ENCODE assay signal across 8 cellular contexts in genomic region chr22:26479792-26480610, GRCh38. TPM values are rescaled to one million over a fixed set of nuclear protein-coding genes. Genes with fewer than 3 reads are reported as not detected.
A peak's percentile ranks its signal among the peaks of the same experiment; 100 is the strongest.
DNase-seq lines count a peak whose midpoint lies in the region; ATAC-seq and TF ChIP-seq lines count a peak whose summit lies in the region.

No MANE protein-coding gene starts in this region.

- intact Hi-C loops in CD4-positive, alpha-beta memory T cell (cut with micrococcal nuclease): no loop called here
- intact Hi-C loops in activated T-helper 2 cell treated with anti-CD3 and anti-CD28 coated beads, Interferon-gamma antibody, Interleukin-2, Interleukin-4, amounts not matched to agents 10 μg/mL and 5 μg/mL and 100 μg/mL, durations not matched to agents 14 hours and 24 hours and 36 hours (cut with micrococcal nuclease): loop anchor here (5.0 kb wide), 1 partner anchor 192 kb away; no protein-coding TSS in a partner anchor

- no peaks in the 10 kb centered on the region for H3K27me3 Mint-ChIP-seq in CD4-positive, alpha-beta memory T cell
- no peaks in the 10 kb centered on the region for H3K27me3 Mint-ChIP-seq in activated T-helper 2 cell treated with anti-CD3 and anti-CD28 coated beads, Interferon-gamma antibody, Interleukin-2, Interleukin-4, amounts not matched to agents 10 μg/mL and 5 μg/mL and 100 μg/mL, durations not matched to agents 14 hours and 24 hours and 36 hours (ENCODE audit: low read depth)

- no peak overlapping the region for H3K23ac ChIP-seq in mesenchymal stem cell (ENCODE audit: low read length in 2 of 2)

- in situ Hi-C loops in KBM-7 (cut with MboI; ENCODE audit: low pct_unique_long_range_greater_than_20kb, low sequenced_read_pairs) (no loop called here), brain microvascular endothelial cell (cut with HindIII; ENCODE audit: low pct_ligation_motif_present, low sequenced_read_pairs) (no loop called here)

- H3K4me1 ChIP-seq in CD4-positive, alpha-beta memory T cell (ENCODE audit: insufficient read depth, low read length): peaks cover 58% of the 10 kb centered on the region
- H3K4me1 ChIP-seq in mesenchymal stem cell (ENCODE audit: control insufficient read depth, insufficient read depth, low read depth, low read length): peaks cover 11% of the 10 kb centered on the region

- no peak for DNase-seq in CD4-positive, alpha-beta memory T cell
- DNase-seq in KBM-7 (peak; percentile 77), mesenchymal stem cell (no peak), NCI-H446 treated with DMSO at 0.1 percent for 48 hours (lab: John Stamatoyannopoulos, UW) (no peak), epidermal melanocyte (ENCODE audit: insufficient read length, low spot score) (no peak), brain microvascular endothelial cell (no peak)
- DNase-seq in activated T-helper 2 cell treated with anti-CD3 and anti-CD28 coated beads, Interferon-gamma antibody, Interleukin-2, Interleukin-4, amounts not matched to agents 10 μg/mL and 5 μg/mL and 100 μg/mL, durations not matched to agents 14 hours and 24 hours and 36 hours (ENCODE audit: low spot score): no peak

- CTCF ChIA-PET in CD4-positive, alpha-beta memory T cell (lab: Charles Lee; ENCODE audit: partially characterized antibody): interaction anchor here (0.9 to 2.1 kb wide), 5 partner anchors 20 to 186 kb away, joined by 3 to 7 read pairs (median 4); partner anchors contain the start of gene TFIP11

- TF ChIP-seq CTCF in brain microvascular endothelial cell (IDR thresholded peaks at IDR 0.05; ENCODE audit: low read depth, low read length, missing control alignments): no peak

- no peak overlapping the region for H3K18ac ChIP-seq in mesenchymal stem cell (ENCODE audit: low read depth in 1 of 2, low read length in 2 of 2)

- H2BK12ac ChIP-seq in mesenchymal stem cell (ENCODE audit: low read length in 2 of 2): no peak overlapping the region

- peak overlapping the region; percentile 71 to 90 (median 78) for H3K4me3 Mint-ChIP-seq in CD4-positive, alpha-beta memory T cell
- H3K4me3 Mint-ChIP-seq in activated T-helper 2 cell treated with anti-CD3 and anti-CD28 coated beads, Interferon-gamma antibody, Interleukin-2, Interleukin-4, amounts not matched to agents 10 μg/mL and 5 μg/mL and 100 μg/mL, durations not matched to agents 14 hours and 24 hours and 36 hours (ENCODE audit: low read depth): peak overlapping the region; percentile 77

- peaks cover 13% of the 10 kb centered on the region for H3K36me3 ChIP-seq in CD4-positive, alpha-beta memory T cell (ENCODE audit: insufficient read depth, low read length)
- H3K36me3 ChIP-seq in mesenchymal stem cell (ENCODE audit: control insufficient read depth in 1 of 2, insufficient read depth in 2 of 2, low read depth in 1 of 2, low read length in 2 of 2): peaks cover 3 to 55% of the 10 kb centered on the region in 2 experiments
- H3K36me3 ChIP-seq in brain microvascular endothelial cell (replicated peaks): peaks cover 2% of the 10 kb centered on the region

- H3K9me3 ChIP-seq in CD4-positive, alpha-beta memory T cell (ENCODE audit: control insufficient read depth in 1 of 2, low read length in 2 of 2): no peaks in the 10 kb centered on the region
- no peaks in the 10 kb centered on the region for H3K9me3 ChIP-seq in mesenchymal stem cell (ENCODE audit: control insufficient read depth, low read length)

- no peak overlapping the region for H3K14ac ChIP-seq in mesenchymal stem cell (ENCODE audit: low read length in 2 of 2)

- WGBS in mesenchymal stem cell: 92% methylated on average over 12 of the region's 12 CpGs

- no peak overlapping the region for H4K91ac ChIP-seq in mesenchymal stem cell (ENCODE audit: low read length)

- POLR2A ChIA-PET in CD4-positive, alpha-beta memory T cell (lab: Charles Lee; ENCODE audit: partially characterized antibody): interaction anchor here (0.6 to 1.4 kb wide), 4 partner anchors 50 to 194 kb away, joined by 3 to 6 read pairs (median 5); partner anchors contain the start of gene ASPHD2

- H3K9ac ChIP-seq in mesenchymal stem cell (ENCODE audit: low read length): peak overlapping the region; percentile 50

- no peak overlapping the region for H4K8ac ChIP-seq in mesenchymal stem cell (ENCODE audit: low read length)

- no peak overlapping the region for H2BK120ac ChIP-seq in mesenchymal stem cell (ENCODE audit: low read depth, low read length)

- H3K36me3 Mint-ChIP-seq in CD4-positive, alpha-beta memory T cell: peaks cover 26 to 51% of the 10 kb centered on the region in 2 donors
- H3K36me3 Mint-ChIP-seq in activated T-helper 2 cell treated with anti-CD3 and anti-CD28 coated beads, Interferon-gamma antibody, Interleukin-2, Interleukin-4, amounts not matched to agents 10 μg/mL and 5 μg/mL and 100 μg/mL, durations not matched to agents 14 hours and 24 hours and 36 hours (ENCODE audit: low read depth): peaks cover 50% of the 10 kb centered on the region

- H3K9me3 Mint-ChIP-seq in CD4-positive, alpha-beta memory T cell: peaks cover 0 to 3% (median 0%) of the 10 kb centered on the region in 8 donors
- H3K9me3 Mint-ChIP-seq in activated T-helper 2 cell treated with anti-CD3 and anti-CD28 coated beads, Interferon-gamma antibody, Interleukin-2, Interleukin-4, amounts not matched to agents 10 μg/mL and 5 μg/mL and 100 μg/mL, durations not matched to agents 14 hours and 24 hours and 36 hours: no peaks in the 10 kb centered on the region

- no peaks in the 10 kb centered on the region for H3K27me3 ChIP-seq in CD4-positive, alpha-beta memory T cell (ENCODE audit: insufficient read depth, low read length)
- no peaks in the 10 kb centered on the region for H3K27me3 ChIP-seq in mesenchymal stem cell (ENCODE audit: control insufficient read depth in 1 of 2, insufficient read depth in 1 of 2, low read length in 2 of 2)
- H3K27me3 ChIP-seq in brain microvascular endothelial cell (replicated peaks): no peaks in the 10 kb centered on the region

- H2AFZ ChIP-seq in mesenchymal stem cell (ENCODE audit: low read depth, low read length): no peak overlapping the region

- H3K27ac ChIP-seq in CD4-positive, alpha-beta memory T cell (ENCODE audit: low read depth, low read length): no peak overlapping the region
- H3K27ac ChIP-seq in mesenchymal stem cell (ENCODE audit: low read length, poor library complexity, severe bottlenecking) (peak overlapping the region; percentile 15), brain microvascular endothelial cell (no peak overlapping the region)

- peak overlapping the region; percentile 72 to 93 (median 89) for H3K27ac Mint-ChIP-seq in CD4-positive, alpha-beta memory T cell
- peak overlapping the region; percentile 86 for H3K27ac Mint-ChIP-seq in activated T-helper 2 cell treated with anti-CD3 and anti-CD28 coated beads, Interferon-gamma antibody, Interleukin-2, Interleukin-4, amounts not matched to agents 10 μg/mL and 5 μg/mL and 100 μg/mL, durations not matched to agents 14 hours and 24 hours and 36 hours

- H3K4ac ChIP-seq in mesenchymal stem cell (ENCODE audit: low read depth in 1 of 2, low read length in 2 of 2): no peak overlapping the region

- peak overlapping the region in 1 of 2 donors; percentile 26 for H3K4me3 ChIP-seq in CD4-positive, alpha-beta memory T cell (ENCODE audit: low read length in 2 of 2)
- H3K4me3 ChIP-seq in mesenchymal stem cell (ENCODE audit: insufficient read depth in 1 of 2, low read depth in 1 of 2, low read length in 2 of 2) (peak overlapping the region in 1 of 2 experiments; percentile 42), brain microvascular endothelial cell (ENCODE audit: low read depth, low read length) (no peak overlapping the region)

- no peak overlapping the region for H2BK15ac ChIP-seq in mesenchymal stem cell (ENCODE audit: low read depth, poor library complexity, severe bottlenecking)

- no peak overlapping the region for H2BK5ac ChIP-seq in mesenchymal stem cell (ENCODE audit: low read depth, low read length, poor library complexity, severe bottlenecking)

- no peak overlapping the region for H3K4me2 ChIP-seq in mesenchymal stem cell (ENCODE audit: low read length, poor library complexity, severe bottlenecking)

- H2AK5ac ChIP-seq in mesenchymal stem cell (ENCODE audit: low read length, severe bottlenecking): no peak overlapping the region

- no peak for ATAC-seq in HG02884 (IDR thresholded peaks at IDR 0.05; ENCODE audit: unreplicated experiment)

- peaks cover 49 to 76% (median 64%) of the 10 kb centered on the region in 4 donors for H3K4me1 Mint-ChIP-seq in CD4-positive, alpha-beta memory T cell
- peaks cover 65% of the 10 kb centered on the region for H3K4me1 Mint-ChIP-seq in activated T-helper 2 cell treated with anti-CD3 and anti-CD28 coated beads, Interferon-gamma antibody, Interleukin-2, Interleukin-4, amounts not matched to agents 10 μg/mL and 5 μg/mL and 100 μg/mL, durations not matched to agents 14 hours and 24 hours and 36 hours (ENCODE audit: low read depth)

- peaks cover 20% of the 10 kb centered on the region for H3K79me1 ChIP-seq in mesenchymal stem cell (replicated peaks; ENCODE audit: low read length, poor library complexity, severe bottlenecking)

RNA-seq across cellular contexts. Expression of gene HPS4, which starts 3.6 kb away (rescaled TPM):
- total RNA-seq in CD4-positive, alpha-beta memory T cell: 10 to 100 TPM; 54.0 to 59.7 TPM
- polyA plus RNA-seq in CD4-positive, alpha-beta memory T cell: 10 to 100 TPM in 1 of 2 donors, 1 to 10 TPM in 1; 7.9 to 19.7 TPM
- 39.0 and 39.4 TPM in 2 replicates for total RNA-seq in activated T-helper 2 cell treated with anti-CD3 and anti-CD28 coated beads, Interferon-gamma antibody, Interleukin-2, Interleukin-4, amounts not matched to agents 10 μg/mL and 5 μg/mL and 100 μg/mL, durations not matched to agents 14 hours and 24 hours and 36 hours
- 16.9 TPM for polyA plus RNA-seq in mesenchymal stem cell (2013, experiment 1 of 2)
- polyA plus RNA-seq in mesenchymal stem cell (2013, experiment 2 of 2): 17.1 TPM

RNA-seq across cellular contexts. Expression of gene SRRD, which starts 3.7 kb away (rescaled TPM):
- total RNA-seq in CD4-positive, alpha-beta memory T cell: 10 to 100 TPM; 19.5 to 20.7 TPM
- 10 to 100 TPM; 17.6 to 28.9 TPM for polyA plus RNA-seq in CD4-positive, alpha-beta memory T cell
- total RNA-seq in activated T-helper 2 cell treated with anti-CD3 and anti-CD28 coated beads, Interferon-gamma antibody, Interleukin-2, Interleukin-4, amounts not matched to agents 10 μg/mL and 5 μg/mL and 100 μg/mL, durations not matched to agents 14 hours and 24 hours and 36 hours: 21.6 and 23.0 TPM in 2 replicates
- 8.4 TPM for polyA plus RNA-seq in mesenchymal stem cell (2013, experiment 1 of 2)
- polyA plus RNA-seq in mesenchymal stem cell (2013, experiment 2 of 2): 9.2 TPM

RNA-seq across cellular contexts. Expression of gene TFIP11, which starts 32.3 kb away (rescaled TPM):
- total RNA-seq in CD4-positive, alpha-beta memory T cell: 10 to 100 TPM; 72.7 to 74.5 TPM
- 10 to 100 TPM; 22.2 to 45.4 TPM for polyA plus RNA-seq in CD4-positive, alpha-beta memory T cell
- total RNA-seq in activated T-helper 2 cell treated with anti-CD3 and anti-CD28 coated beads, Interferon-gamma antibody, Interleukin-2, Interleukin-4, amounts not matched to agents 10 μg/mL and 5 μg/mL and 100 μg/mL, durations not matched to agents 14 hours and 24 hours and 36 hours: 49.7 and 55.0 TPM in 2 replicates
- polyA plus RNA-seq in mesenchymal stem cell (2013, experiment 1 of 2): 17.0 TPM
- polyA plus RNA-seq in mesenchymal stem cell (2013, experiment 2 of 2): 20.7 TPM

RNA-seq across cellular contexts. Expression of gene ASPHD2, which starts 50.9 kb away (rescaled TPM):
- 1 to 10 TPM; 4.0 to 4.1 TPM for total RNA-seq in CD4-positive, alpha-beta memory T cell
- 1 to 10 TPM; 2.8 to 4.1 TPM for polyA plus RNA-seq in CD4-positive, alpha-beta memory T cell
- total RNA-seq in activated T-helper 2 cell treated with anti-CD3 and anti-CD28 coated beads, Interferon-gamma antibody, Interleukin-2, Interleukin-4, amounts not matched to agents 10 μg/mL and 5 μg/mL and 100 μg/mL, durations not matched to agents 14 hours and 24 hours and 36 hours: 14.2 and 14.5 TPM in 2 replicates
- polyA plus RNA-seq in mesenchymal stem cell (2013, experiment 1 of 2): 0.32 TPM
- 0.26 TPM for polyA plus RNA-seq in mesenchymal stem cell (2013, experiment 2 of 2)
